Comparison of ENCODE assay signal across 8 cellular contexts in the genomic region with DNA sequence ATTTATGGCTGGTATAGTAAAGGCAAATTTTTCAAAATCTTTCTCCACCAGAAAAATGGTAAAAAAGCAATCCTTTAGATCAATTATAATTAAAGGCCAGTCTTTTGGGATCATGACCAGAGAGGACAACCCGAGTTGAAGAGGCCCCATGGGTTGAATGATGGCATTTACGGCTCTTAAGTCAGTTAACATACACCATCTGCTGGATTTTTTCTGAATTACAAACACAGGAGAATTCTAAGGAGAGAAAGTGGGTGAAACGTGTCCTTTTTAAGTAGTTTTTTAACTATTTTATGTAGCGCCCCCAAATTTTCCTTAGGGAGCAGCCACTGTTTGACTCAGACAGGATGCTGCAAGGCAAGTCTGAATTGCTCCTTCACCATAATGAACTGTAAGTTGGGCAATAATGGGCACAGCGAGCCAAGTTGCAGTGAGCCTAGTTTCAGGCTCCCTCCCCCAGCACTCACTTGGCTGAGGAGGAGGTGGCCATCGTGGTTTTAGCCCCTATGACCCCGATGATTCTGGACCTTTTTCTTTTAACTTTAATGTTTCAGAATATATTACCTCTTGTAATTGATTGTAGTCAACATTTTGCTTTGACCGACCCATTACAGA. TPM values are rescaled to one million over a fixed set of nuclear protein-coding genes. Genes with fewer than 3 reads are reported as not detected.
A peak's percentile ranks its signal among the peaks of the same experiment; 100 is the strongest.
DNase-seq lines count a peak whose midpoint lies in the region; ATAC-seq and TF ChIP-seq lines count a peak whose summit lies in the region.

No MANE protein-coding gene starts in this region.

- intact Hi-C loops in left ventricle myocardium inferior (cut with micrococcal nuclease): loop anchor here (5.0 kb wide), 1 partner anchor 501 kb away; no protein-coding TSS in a partner anchor
- intact Hi-C loops in gastrocnemius medialis (cut with DNase I; ENCODE audit: low total_unique reads): no loop called here

- in situ Hi-C loops in gastrocnemius medialis (cut with MboI; ENCODE audit: low sequenced_read_pairs in 4 of 4): loop anchor here in 2 of 4 donors (25.0 kb wide), 1 partner anchor 486 kb away; a partner anchor contains a TSS

- H3K9me3 ChIP-seq in left ventricle myocardium inferior (replicated peaks) (no peaks in the 10 kb centered on the region), gastrocnemius medialis (no peaks in the 10 kb centered on the region)

- H3K4me3 ChIP-seq in left ventricle myocardium inferior (no peak overlapping the region), gastrocnemius medialis (no peak overlapping the region)

- no peaks in the 10 kb centered on the region for H3K36me3 ChIP-seq in left ventricle myocardium inferior
- no peaks in the 10 kb centered on the region for H3K36me3 ChIP-seq in gastrocnemius medialis

- ATAC-seq in gastrocnemius medialis (no peak), HG03139 (IDR thresholded peaks at IDR 0.05; ENCODE audit: unreplicated experiment) (no peak), GM19023 (IDR thresholded peaks at IDR 0.05; ENCODE audit: unreplicated experiment) (no peak)

- no peak for TF ChIP-seq POLR2A in gastrocnemius medialis (IDR thresholded peaks at IDR 0.05)

- no peaks in the 10 kb centered on the region for H3K4me1 ChIP-seq in left ventricle myocardium inferior
- H3K4me1 ChIP-seq in gastrocnemius medialis: no peaks in the 10 kb centered on the region

- H3K27me3 ChIP-seq in left ventricle myocardium inferior (ENCODE audit: low read depth) (no peaks in the 10 kb centered on the region), gastrocnemius medialis (no peaks in the 10 kb centered on the region)

- peak; percentile 52 for TF ChIP-seq CTCF in left ventricle myocardium inferior (IDR thresholded peaks at IDR 0.05; ENCODE audit: borderline replicate concordance)
- peak in 4 of 5 experiments; percentile 30 to 45 (median 42) for TF ChIP-seq CTCF in gastrocnemius medialis (IDR thresholded peaks at IDR 0.05 in 4 of 5, conservative IDR thresholded peaks at IDR 0.05 in 1 of 5)

- H3K27ac ChIP-seq in left ventricle myocardium inferior (replicated peaks): no peak overlapping the region
- H3K27ac ChIP-seq in gastrocnemius medialis: no peak overlapping the region

- DNase-seq in NCI-H345 (lab: John Stamatoyannopoulos, UW) (peak; percentile 15), NCI-H345 treated with DMSO at 0.1 percent for 48 hours (lab: John Stamatoyannopoulos, UW; ENCODE audit: unreplicated experiment) (no peak), RPMI7951 (ENCODE audit: low read depth) (peak; percentile 61), left ventricle myocardium inferior (no peak), gastrocnemius medialis (peak in 1 of 2 donors; percentile 12)
- no peak for DNase-seq in effector CD4-positive, alpha-beta T cell

RNA-seq across cellular contexts. Expression of a gene that starts 13.6 kb away (rescaled TPM):
- 7.7 and 8.4 TPM in 2 replicates for total RNA-seq in RPMI7951 (2014; rRNA removed; shearing (Covaris generic))
- total RNA-seq in left ventricle myocardium inferior: 7.0 TPM
- total RNA-seq in gastrocnemius medialis: 1 to 10 TPM; 1.7 to 4.0 (median 2.5) TPM

RNA-seq across cellular contexts. Expression of a gene that starts 38.1 kb away (rescaled TPM):
- total RNA-seq in RPMI7951 (2014; rRNA removed; shearing (Covaris generic)): 8.2 and 8.3 TPM in 2 replicates
- total RNA-seq in left ventricle myocardium inferior: 2.9 TPM
- 1 to 10 TPM in 2 of 4 donors, under 1 TPM in 2; 0.72 to 3.7 (median 1.1) TPM for total RNA-seq in gastrocnemius medialis

Comparison
In these comparisons a context has a peak if more than half of its experiments do, and no peak if none do; other contexts are left out.
1. DNase-seq: peak in NCI-H345 (single experiment) and RPMI7951 (single experiment); none in NCI-H345 treated with DMSO at 0.1 percent for 48 hours (single experiment), left ventricle myocardium inferior (single experiment) and effector CD4-positive, alpha-beta T cell (single experiment).